Comparison of ENCODE assay signal across 1 cellular context in the genomic region with DNA sequence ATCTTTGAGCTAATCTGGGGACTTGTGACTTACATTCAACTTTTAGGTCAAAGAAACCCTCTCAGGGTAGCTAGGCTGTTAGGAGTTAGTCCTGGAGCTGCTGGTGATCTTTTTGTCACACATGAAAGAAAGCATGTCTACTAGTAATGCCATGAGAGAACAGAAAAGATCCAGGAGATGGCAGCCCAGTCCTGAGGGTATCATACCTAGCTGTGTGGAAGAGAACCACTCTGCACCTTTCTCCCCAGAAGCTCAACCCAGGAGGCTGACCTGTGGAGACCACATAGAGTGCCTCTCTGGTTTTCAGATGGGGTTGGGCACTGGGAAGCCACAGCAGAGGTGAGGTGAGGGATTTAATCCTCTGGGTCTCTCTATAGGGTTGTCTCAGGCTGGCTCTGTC.
TF ChIP-seq lines count a peak whose summit lies in the region.

No MANE protein-coding gene starts in this region.

TF ChIP-seq in GM23338, 12 proteins besides CTCF, POLR2A, EP300 and RAD21 (continued from another document):
- no peak for TF ChIP-seq REST (IDR thresholded peaks at IDR 0.05; ENCODE audit: unreplicated experiment)
TF ChIP-seq in GM23338: peak in this region for 0.
